ENCODE assay signal across 8 cellular contexts in genomic region chr22:49970528-49971231, GRCh38. TPM values are rescaled to one million over a fixed set of nuclear protein-coding genes. Genes with fewer than 3 reads are reported as not detected.
DNase-seq lines count a peak whose midpoint lies in the region; ATAC-seq and TF ChIP-seq lines count a peak whose summit lies in the region.

No MANE protein-coding gene starts in this region.

- ATAC-seq in HG02981 (IDR thresholded peaks at IDR 0.05; ENCODE audit: unreplicated experiment): peak; percentile 73

- H3K4me3 Mint-ChIP-seq in activated CD4-positive, alpha-beta T cell treated with anti-CD3 and anti-CD28 coated beads, Interleukin-2, amount 10 ng/mL, durations not matched to agents 24 days and 14 days: peak overlapping the region; percentile 85

- intact Hi-C loops in activated CD4-positive, alpha-beta T cell treated with anti-CD3 and anti-CD28 coated beads, Interleukin-2, amount 10 ng/mL, durations not matched to agents 24 days and 14 days (cut with micrococcal nuclease): no loop called here

- peaks cover 16% of the 10 kb centered on the region for H3K36me3 Mint-ChIP-seq in activated CD4-positive, alpha-beta T cell treated with anti-CD3 and anti-CD28 coated beads, Interleukin-2, amount 10 ng/mL, durations not matched to agents 24 days and 14 days (ENCODE audit: low read depth)

- TF ChIP-seq CTCF in coronary artery (IDR thresholded peaks at IDR 0.05): no peak

- peak overlapping the region; percentile 96 for H3K27ac Mint-ChIP-seq in activated CD4-positive, alpha-beta T cell treated with anti-CD3 and anti-CD28 coated beads, Interleukin-2, amount 10 ng/mL, durations not matched to agents 24 days and 14 days

- H3K27ac ChIP-seq in coronary artery: peak overlapping the region; percentile 68 to 90

- H3K27me3 Mint-ChIP-seq in activated CD4-positive, alpha-beta T cell treated with anti-CD3 and anti-CD28 coated beads, Interleukin-2, amount 10 ng/mL, durations not matched to agents 24 days and 14 days: no peaks in the 10 kb centered on the region

- DNase-seq in NCI-H82 (lab: John Stamatoyannopoulos, UW) (peak; percentile 63), NCI-H82 treated with DMSO at 0.1 percent for 48 hours (lab: John Stamatoyannopoulos, UW; ENCODE audit: unreplicated experiment) (no peak), NCI-H2196 treated with DMSO at 0.1 percent for 48 hours (lab: John Stamatoyannopoulos, UW; ENCODE audit: unreplicated experiment) (peak; percentile 65), coronary artery (ENCODE audit: low spot score) (peak; percentile 98), left kidney (ENCODE audit: low read depth, low spot score) (peak; percentile 97)
- DNase-seq in activated CD4-positive, alpha-beta T cell treated with anti-CD3 and anti-CD28 coated beads, Interleukin-2, amount 10 ng/mL, durations not matched to agents 24 days and 14 days: peak; percentile 96
- peak; percentile 93 to 95 for DNase-seq in stimulated activated CD4-positive, alpha-beta T cell treated with anti-CD3 and anti-CD28 coated beads, Interleukin-1b, Interleukin-23, amount 100 ng/mL, for 4 hours (ENCODE audit: low read depth in 2 of 2)

- peaks cover 27% of the 10 kb centered on the region for H3K4me1 Mint-ChIP-seq in activated CD4-positive, alpha-beta T cell treated with anti-CD3 and anti-CD28 coated beads, Interleukin-2, amount 10 ng/mL, durations not matched to agents 24 days and 14 days

- peak overlapping the region; percentile 69 for H3K4me3 ChIP-seq in coronary artery

- no peaks in the 10 kb centered on the region for H3K9me3 Mint-ChIP-seq in activated CD4-positive, alpha-beta T cell treated with anti-CD3 and anti-CD28 coated beads, Interleukin-2, amount 10 ng/mL, durations not matched to agents 24 days and 14 days

RNA-seq across cellular contexts. Expression of gene PIM3, which starts 10.1 kb away (rescaled TPM):
- total RNA-seq in activated CD4-positive, alpha-beta T cell treated with anti-CD3 and anti-CD28 coated beads, Interleukin-2, amount 10 ng/mL, durations not matched to agents 24 days and 14 days: 302 and 304 TPM in 2 replicates

RNA-seq across cellular contexts. Expression of gene IL17REL, which starts 41.9 kb away (rescaled TPM):
- total RNA-seq in activated CD4-positive, alpha-beta T cell treated with anti-CD3 and anti-CD28 coated beads, Interleukin-2, amount 10 ng/mL, durations not matched to agents 24 days and 14 days: 0.09 and 0.14 TPM in 2 replicates

RNA-seq across cellular contexts. Expression of gene CRELD2, which starts 52.2 kb away (rescaled TPM):
- 46.8 and 47.4 TPM in 2 replicates for total RNA-seq in activated CD4-positive, alpha-beta T cell treated with anti-CD3 and anti-CD28 coated beads, Interleukin-2, amount 10 ng/mL, durations not matched to agents 24 days and 14 days

RNA-seq across cellular contexts. Expression of gene ALG12, which starts 52.4 kb away (rescaled TPM):
- 13.8 and 17.9 TPM in 2 replicates for total RNA-seq in activated CD4-positive, alpha-beta T cell treated with anti-CD3 and anti-CD28 coated beads, Interleukin-2, amount 10 ng/mL, durations not matched to agents 24 days and 14 days
